19 cellular contexts compared by ENCODE assay signal in the genomic region with DNA sequence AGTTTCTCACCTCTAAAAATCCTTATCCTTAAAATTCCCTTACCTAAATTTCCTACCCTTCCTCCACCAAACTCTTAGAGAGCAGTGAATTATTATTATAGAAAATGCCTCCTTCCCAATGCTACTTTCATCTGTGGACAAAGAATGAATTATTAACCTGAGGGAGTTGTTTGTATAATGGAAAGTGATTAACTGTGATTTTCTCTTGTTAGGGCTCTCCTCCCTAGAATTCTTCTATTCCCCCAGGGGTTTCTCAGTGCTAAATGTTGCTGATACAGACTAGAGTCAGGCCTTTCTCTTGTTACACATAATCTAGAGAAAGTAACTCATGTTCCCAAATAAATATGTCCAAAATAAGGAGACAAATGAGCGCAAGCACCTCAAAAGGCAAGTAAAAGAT.
"Had no signal": no experiment of that assay in that cellular context is flagged by ENCODE, and none has a peak within 500 bp of the region (broad histone marks: within the 10 kb centered on the region; RNA-seq: fewer than 3 reads in every experiment).

No MANE protein-coding gene starts in this region.

- FAIRE-seq: endometrium had no signal

- ATAC-seq: activated naive CD4-positive, alpha-beta T cell treated with anti-CD3 and anti-CD28 coated beads, Interleukin-2, amount 50 U/mL, for 72 hours; activated T-helper 17 cell treated with anti-CD3 and anti-CD28 coated beads, Interleukin-2, amount 50 U/mL, for 72 hours; gastrocnemius medialis; upper lobe of right lung; WTC11 had no signal

- DNase-seq: activated CD8-positive, alpha-beta memory T cell treated with anti-CD3 and anti-CD28 coated beads for 24 hours; activated CD8-positive, alpha-beta memory T cell treated with anti-CD3 and anti-CD28 coated beads, Interleukin-2, amount 50 U/mL, for 4 hours; activated T-cell treated with anti-CD3 and anti-CD28 coated beads, Interleukin-2, amount 50 U/mL, for 24 hours; aorta; caudate nucleus; effector CD4-positive, alpha-beta T cell; gastrocnemius medialis; hypothalamus; posterior cingulate gyrus; stimulated activated CD4-positive, alpha-beta T cell treated with anti-CD3 and anti-CD28 coated beads, Interleukin-4, amount 100 ng/mL, for 24 hours; stimulated activated naive CD4-positive, alpha-beta T cell treated with Interleukin-2 at 50 U/mL for 16 hours; substantia nigra; T1000; thyroid gland; upper lobe of right lung had no signal

- H3K4me3 ChIP-seq: gastrocnemius medialis, thyroid gland, upper lobe of right lung had no signal
